6 cellular contexts compared by ENCODE assay signal in the genomic region with DNA sequence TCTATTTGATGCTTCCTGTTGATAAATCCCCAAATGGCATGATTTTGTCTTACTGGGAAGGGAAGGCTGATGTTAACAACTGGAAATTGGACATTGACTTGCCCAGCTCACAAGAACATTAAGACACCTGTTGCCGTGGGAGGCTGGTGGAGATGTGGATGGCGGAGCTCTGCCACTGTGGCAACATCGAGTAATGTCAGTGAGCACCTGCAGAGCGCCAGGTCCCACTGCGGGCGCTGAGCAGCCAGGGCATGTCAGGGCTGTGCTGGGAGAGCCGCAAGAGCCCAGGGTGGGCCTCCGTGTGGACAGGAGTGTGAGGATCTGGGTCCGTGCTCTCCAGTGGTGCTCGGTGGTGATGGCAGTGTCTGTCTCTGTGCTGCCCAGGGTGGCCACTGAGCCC.
A peak's percentile ranks its signal among the peaks of the same experiment; 100 is the strongest.
DNase-seq lines count a peak whose midpoint lies in the region; ATAC-seq and TF ChIP-seq lines count a peak whose summit lies in the region.
"Not testable (repeated sequence)": the region's sequence is repeated elsewhere in the genome, so short reads cannot be mapped to it uniquely, and the experiment has no call there.

No MANE protein-coding gene starts in this region.

- peaks cover 26% of the 10 kb centered on the region for H3K4me1 Mint-ChIP-seq in WTC11
- peaks cover 18% of the 10 kb centered on the region for H3K4me1 Mint-ChIP-seq in brain
- H3K4me1 Mint-ChIP-seq in MCF 10A (ENCODE audit: insufficient read depth, unreplicated experiment); stimulated activated effector memory CD8-positive, alpha-beta T cell treated with anti-CD3 and anti-CD28 coated beads, Interleukin-12 subunit alpha, Interleukin-12 subunit beta, amount 100 ng/mL, for 72 hours: not testable (repeated sequence)
- peaks cover 29% of the 10 kb centered on the region for H3K4me1 Mint-ChIP-seq in nephron progenitor cell

- H3K9me3 ChIP-seq in HEK293 (ENCODE audit: control insufficient read depth, insufficient read depth, low read depth, low read length): not testable (repeated sequence)

- ATAC-seq in WTC11: not testable (repeated sequence)
- ATAC-seq in stimulated activated effector memory CD8-positive, alpha-beta T cell treated with anti-CD3 and anti-CD28 coated beads, Interleukin-12 subunit alpha, Interleukin-12 subunit beta, amount 100 ng/mL, for 72 hours: peak; percentile 31

- intact Hi-C loops in MCF 10A (cut with micrococcal nuclease): loop anchor here (10.0 kb wide), 1 partner anchor 1004 kb away; no protein-coding TSS in a partner anchor

- H3K27ac ChIP-seq in HEK293 (ENCODE audit: extremely low read depth, low read depth, low read length): not testable (repeated sequence)

- H3K36me3 Mint-ChIP-seq in WTC11; brain; MCF 10A (ENCODE audit: insufficient read depth, unreplicated experiment); nephron progenitor cell (ENCODE audit: low read depth); stimulated activated effector memory CD8-positive, alpha-beta T cell treated with anti-CD3 and anti-CD28 coated beads, Interleukin-12 subunit alpha, Interleukin-12 subunit beta, amount 100 ng/mL, for 72 hours: not testable (repeated sequence)

- H3K27ac Mint-ChIP-seq in WTC11: peak overlapping the region; percentile 21; the same call in 1 of the 2 replicates
- peak overlapping the region in 3 of 5 experiments; percentile 21 to 79 (median 70) for H3K27ac Mint-ChIP-seq in brain
- peak overlapping the region; percentile 28 for H3K27ac Mint-ChIP-seq in MCF 10A (ENCODE audit: low read depth, unreplicated experiment)
- H3K27ac Mint-ChIP-seq in nephron progenitor cell: peak overlapping the region; percentile 55
- not testable (repeated sequence) for H3K27ac Mint-ChIP-seq in stimulated activated effector memory CD8-positive, alpha-beta T cell treated with anti-CD3 and anti-CD28 coated beads, Interleukin-12 subunit alpha, Interleukin-12 subunit beta, amount 100 ng/mL, for 72 hours

- CTCF ChIA-PET in HEK293 (lab: Yijun Ruan, JAX); WTC11 (lab: Charles Lee); MCF 10A (lab: Yijun Ruan, JAX): not testable (repeated sequence)

- DNase-seq in WTC11 (ENCODE audit: low spot score); MCF 10A (ENCODE audit: unreplicated experiment); nephron progenitor cell; stimulated activated effector memory CD8-positive, alpha-beta T cell treated with anti-CD3 and anti-CD28 coated beads, Interleukin-12 subunit alpha, Interleukin-12 subunit beta, amount 100 ng/mL, for 72 hours (ENCODE audit: low spot score in 2 of 2): not testable (repeated sequence)

- not testable (repeated sequence) for TF ChIP-seq CTCF in HEK293 (tag by site-specific recombination; IDR thresholded peaks at IDR 0.05); WTC11 (IDR thresholded peaks at IDR 0.05); brain (conservative IDR thresholded peaks at IDR 0.05); MCF 10A (IDR thresholded peaks at IDR 0.05; ENCODE audit: unreplicated experiment); nephron progenitor cell (IDR thresholded peaks at IDR 0.05)

- H3K9me3 Mint-ChIP-seq in WTC11; brain; MCF 10A (ENCODE audit: unreplicated experiment); nephron progenitor cell; stimulated activated effector memory CD8-positive, alpha-beta T cell treated with anti-CD3 and anti-CD28 coated beads, Interleukin-12 subunit alpha, Interleukin-12 subunit beta, amount 100 ng/mL, for 72 hours: not testable (repeated sequence)

- not testable (repeated sequence) for H3K27me3 Mint-ChIP-seq in WTC11 (ENCODE audit: low read depth); brain; MCF 10A (ENCODE audit: insufficient read depth, unreplicated experiment); nephron progenitor cell (ENCODE audit: low read depth, poor library complexity)

- not testable (repeated sequence) for BruUV-seq in MCF 10A (replicated peaks; lab: Mats Ljungman, UMichigan)

- not testable (repeated sequence) for H3K4me3 Mint-ChIP-seq in WTC11; brain; MCF 10A (ENCODE audit: unreplicated experiment); nephron progenitor cell; stimulated activated effector memory CD8-positive, alpha-beta T cell treated with anti-CD3 and anti-CD28 coated beads, Interleukin-12 subunit alpha, Interleukin-12 subunit beta, amount 100 ng/mL, for 72 hours

- not testable (repeated sequence) for H3K36me3 ChIP-seq in HEK293 (ENCODE audit: control insufficient read depth in 2 of 2, insufficient read depth in 1 of 2, low read length in 2 of 2)

- not testable (repeated sequence) for H3K4me3 ChIP-seq in HEK293 (ENCODE audit: low read depth, low read length)

- POLR2A ChIA-PET in HEK293 (lab: Yijun Ruan, JAX); WTC11 (lab: Charles Lee); MCF 10A (lab: Yijun Ruan, JAX): not testable (repeated sequence)

- not testable (repeated sequence) for H3K4me1 ChIP-seq in HEK293 (ENCODE audit: control insufficient read depth, insufficient read depth, low read length)

TF ChIP-seq in HEK293, 187 proteins besides CTCF, POLR2A, EP300 and RAD21:
- TF ChIP-seq SCRT2 (tag by site-specific recombination; IDR thresholded peaks at IDR 0.05): peak; percentile 72
